ENCODE assay signal across 1 cellular context in genomic region chr17:28371245-28372202, GRCh38.
A peak's percentile ranks its signal among the peaks of the same experiment; 100 is the strongest.
TF ChIP-seq lines count a peak whose summit lies in the region.

TSS of gene SARM1 (plus strand) at chr17:28371694. CDS start at chr17:28372033, 339 bp downstream.

TF ChIP-seq in HepG2, 621 proteins besides CTCF, POLR2A, EP300 and RAD21 (continued from another document and continues in another):
- no peak for TF ChIP-seq MLXIP (CRISPR knock-in tag; IDR thresholded peaks at IDR 0.05; ENCODE audit: borderline replicate concordance)
- TF ChIP-seq ZNF281 (CRISPR knock-in tag; IDR thresholded peaks at IDR 0.05; ENCODE audit: borderline replicate concordance) = peak; percentile 21; the same call in 1 of the 2 replicates
- TF ChIP-seq ZBTB43 (CRISPR knock-in tag; conservative IDR thresholded peaks at IDR 0.05) = no peak
- TF ChIP-seq LCORL (IDR thresholded peaks at IDR 0.05) = no peak
- 0 out of 2 replicates have a peak, but pooled peaks have one; percentile 33 for TF ChIP-seq LCORL (CRISPR knock-in tag; IDR thresholded peaks at IDR 0.05)
- no peak for TF ChIP-seq FOXC1 (CRISPR knock-in tag; IDR thresholded peaks at IDR 0.05; ENCODE audit: borderline replicate concordance)
- no peak for TF ChIP-seq NFIB (CRISPR knock-in tag; IDR thresholded peaks at IDR 0.05; ENCODE audit: borderline replicate concordance)
- no peak for TF ChIP-seq ZNF530 (CRISPR knock-in tag; IDR thresholded peaks at IDR 0.05; ENCODE audit: low read depth)
- TF ChIP-seq ZNF597 (CRISPR knock-in tag; IDR thresholded peaks at IDR 0.05) = no peak
- no peak for TF ChIP-seq ZNF382 (CRISPR knock-in tag; IDR thresholded peaks at IDR 0.05; ENCODE audit: borderline replicate concordance)
- TF ChIP-seq POLR2G (IDR thresholded peaks at IDR 0.05; ENCODE audit: low read depth, low read length) = no peak
- no peak for TF ChIP-seq PCBP2 (optimal IDR thresholded peaks at IDR 0.05; ENCODE audit: low read depth, low read length, poor library complexity, severe bottlenecking)
- no peak for TF ChIP-seq SIX1 (CRISPR knock-in tag; IDR thresholded peaks at IDR 0.05; ENCODE audit: borderline replicate concordance)
- no peak for TF ChIP-seq CC2D1A (CRISPR knock-in tag; IDR thresholded peaks at IDR 0.05)
- TF ChIP-seq ZBTB14 (CRISPR knock-in tag; IDR thresholded peaks at IDR 0.05) = no peak
- TF ChIP-seq ZBTB1 (CRISPR knock-in tag; IDR thresholded peaks at IDR 0.05; ENCODE audit: borderline replicate concordance) = no peak
- TF ChIP-seq ADNP (CRISPR knock-in tag; IDR thresholded peaks at IDR 0.05) = no peak
- peak; percentile 48; the same call in 1 of the 2 replicates for TF ChIP-seq DRAP1 (CRISPR knock-in tag; IDR thresholded peaks at IDR 0.05)
- TF ChIP-seq NPAS2 (CRISPR knock-in tag; IDR thresholded peaks at IDR 0.05; ENCODE audit: borderline replicate concordance) = no peak
- TF ChIP-seq ZBTB8A (CRISPR knock-in tag; IDR thresholded peaks at IDR 0.05; ENCODE audit: borderline replicate concordance, low read depth) = no peak
- no peak for TF ChIP-seq MBNL3 (CRISPR knock-in tag; conservative IDR thresholded peaks at IDR 0.05)
- no peak for TF ChIP-seq ZNF431 (CRISPR knock-in tag; IDR thresholded peaks at IDR 0.05; ENCODE audit: borderline replicate concordance, low read depth)
- TF ChIP-seq HMG20A (CRISPR knock-in tag; IDR thresholded peaks at IDR 0.05; ENCODE audit: borderline replicate concordance) = no peak
- TF ChIP-seq FUBP1 (CRISPR knock-in tag; IDR thresholded peaks at IDR 0.05; ENCODE audit: borderline replicate concordance) = no peak
- TF ChIP-seq MAFF (IDR thresholded peaks at IDR 0.05; ENCODE audit: low read depth, low read length) = no peak
- TF ChIP-seq ZNF260 (CRISPR knock-in tag; IDR thresholded peaks at IDR 0.05; ENCODE audit: borderline replicate concordance, low read depth) = no peak
- no peak for TF ChIP-seq ZNF672 (CRISPR knock-in tag; IDR thresholded peaks at IDR 0.05)
- no peak for TF ChIP-seq DNMT3B (CRISPR knock-in tag; conservative IDR thresholded peaks at IDR 0.05)
- no peak for TF ChIP-seq SETDB1 (CRISPR knock-in tag; IDR thresholded peaks at IDR 0.05; ENCODE audit: borderline replicate concordance)
- no peak for TF ChIP-seq ZNF564 (CRISPR knock-in tag; IDR thresholded peaks at IDR 0.05)
- TF ChIP-seq SMAD1 (CRISPR knock-in tag; IDR thresholded peaks at IDR 0.05; ENCODE audit: borderline replicate concordance, low read depth) = no peak
- no peak for TF ChIP-seq MEF2D (CRISPR knock-in tag; IDR thresholded peaks at IDR 0.05)
- TF ChIP-seq HOXA3 (CRISPR knock-in tag; IDR thresholded peaks at IDR 0.05) = 0 out of 2 replicates have a peak, but pooled peaks have one; percentile 9
- no peak for TF ChIP-seq ZNF589 (CRISPR knock-in tag; conservative IDR thresholded peaks at IDR 0.05)
- no peak for TF ChIP-seq ZNF776 (CRISPR knock-in tag; IDR thresholded peaks at IDR 0.05)
- TF ChIP-seq ZBTB49 (CRISPR knock-in tag; IDR thresholded peaks at IDR 0.05; ENCODE audit: borderline replicate concordance) = no peak
- TF ChIP-seq TAF1 (CRISPR knock-in tag; IDR thresholded peaks at IDR 0.05) = no peak
- TF ChIP-seq ZNF790 (CRISPR knock-in tag; IDR thresholded peaks at IDR 0.05; ENCODE audit: borderline replicate concordance) = no peak
- no peak for TF ChIP-seq PLSCR1 (CRISPR knock-in tag; IDR thresholded peaks at IDR 0.05; ENCODE audit: borderline replicate concordance)
- no peak for TF ChIP-seq ZNF251 (CRISPR knock-in tag; IDR thresholded peaks at IDR 0.05)
- no peak for TF ChIP-seq TBL1XR1 (IDR thresholded peaks at IDR 0.05; ENCODE audit: borderline replicate concordance, low read length, partially characterized antibody)
- TF ChIP-seq ZC3H4 (CRISPR knock-in tag; IDR thresholded peaks at IDR 0.05; ENCODE audit: borderline replicate concordance) = no peak
- TF ChIP-seq TIGD3 (CRISPR knock-in tag; IDR thresholded peaks at IDR 0.05; ENCODE audit: borderline replicate concordance) = no peak
- TF ChIP-seq CENPX (CRISPR knock-in tag; IDR thresholded peaks at IDR 0.05) = no peak
- TF ChIP-seq SNAI1 (CRISPR knock-in tag; IDR thresholded peaks at IDR 0.05; ENCODE audit: borderline replicate concordance) = no peak
- no peak for TF ChIP-seq ZFP36L1 (CRISPR knock-in tag; IDR thresholded peaks at IDR 0.05)
- no peak for TF ChIP-seq GATAD1 (CRISPR knock-in tag; IDR thresholded peaks at IDR 0.05)
- no peak for TF ChIP-seq DPF2 (CRISPR knock-in tag; IDR thresholded peaks at IDR 0.05; ENCODE audit: borderline replicate concordance, low read depth)
- TF ChIP-seq ZNF121 (CRISPR knock-in tag; IDR thresholded peaks at IDR 0.05) = no peak
- TF ChIP-seq MZF1 (CRISPR knock-in tag; IDR thresholded peaks at IDR 0.05; ENCODE audit: borderline replicate concordance) = no peak
- no peak for TF ChIP-seq TOPORS (CRISPR knock-in tag; IDR thresholded peaks at IDR 0.05)
- no peak for TF ChIP-seq ZNF879 (CRISPR knock-in tag; IDR thresholded peaks at IDR 0.05)
- TF ChIP-seq MBD4 (IDR thresholded peaks at IDR 0.05; ENCODE audit: borderline replicate concordance, low read length) = no peak
- no peak for TF ChIP-seq RBAK (CRISPR knock-in tag; IDR thresholded peaks at IDR 0.05)
